In genomic region chr20:47740225-47741184, GRCh38 we compare ENCODE assay signal across 1 cellular context.
TF ChIP-seq lines count a peak whose summit lies in the region.

No MANE protein-coding gene starts in this region.

TF ChIP-seq in HEK293, 187 proteins besides CTCF, POLR2A, EP300 and RAD21 (continued from another document):
- TF ChIP-seq ZNF280D (tag by site-specific recombination; IDR thresholded peaks at IDR 0.05): no peak
- TF ChIP-seq ZBTB11 (tag by site-specific recombination; conservative IDR thresholded peaks at IDR 0.05; ENCODE audit: low read depth): no peak
- no peak for TF ChIP-seq ZNF596 (tag by site-specific recombination; IDR thresholded peaks at IDR 0.05)
- peak; percentile 55 for TF ChIP-seq SP2 (tag by site-specific recombination; IDR thresholded peaks at IDR 0.05)
- no peak for TF ChIP-seq ZNF768 (tag by site-specific recombination; IDR thresholded peaks at IDR 0.05)
- no peak for TF ChIP-seq ZNF292 (tag by site-specific recombination; IDR thresholded peaks at IDR 0.05; ENCODE audit: borderline replicate concordance, low read depth)
- no peak for TF ChIP-seq ZNF416 (tag by site-specific recombination; IDR thresholded peaks at IDR 0.05)
- no peak for TF ChIP-seq ZNF302 (tag by site-specific recombination; IDR thresholded peaks at IDR 0.05; ENCODE audit: low read depth)
- TF ChIP-seq SCRT2 (tag by site-specific recombination; IDR thresholded peaks at IDR 0.05): peak; percentile 90
- TF ChIP-seq PRDM10 (tag by site-specific recombination; IDR thresholded peaks at IDR 0.05): peak; percentile 96
- TF ChIP-seq OVOL3 (tag by site-specific recombination; IDR thresholded peaks at IDR 0.05): no peak
